Comparison of ENCODE assay signal across 14 cellular contexts in the genomic region with DNA sequence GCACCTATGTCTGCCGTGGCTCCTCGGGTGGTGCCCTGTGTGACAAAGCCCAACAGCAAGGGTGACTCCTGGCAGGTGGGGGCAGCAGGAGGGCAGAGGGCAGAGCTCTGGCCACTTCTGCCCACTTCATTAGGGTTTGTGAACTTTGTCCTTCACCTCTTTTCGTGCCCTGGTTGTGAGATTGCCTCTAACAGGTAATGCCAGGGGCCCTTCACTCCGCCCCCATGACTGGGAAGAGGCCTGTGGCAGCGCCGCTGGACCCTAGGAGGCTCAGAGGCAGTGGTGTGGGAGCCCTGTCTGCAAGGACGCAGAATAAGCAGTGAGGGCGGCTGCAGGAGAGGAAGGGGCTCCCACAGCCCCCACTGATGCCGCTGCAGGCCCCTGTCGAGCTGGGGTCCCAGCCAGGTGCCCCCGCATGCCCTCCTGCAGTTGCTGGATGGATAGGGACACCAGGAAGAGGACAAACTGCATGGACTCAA.
DNase-seq lines count a peak whose midpoint lies in the region; ATAC-seq and TF ChIP-seq lines count a peak whose summit lies in the region.
"Had no signal": no experiment of that assay in that cellular context is flagged by ENCODE, and none has a peak within 500 bp of the region (broad histone marks: within the 10 kb centered on the region; RNA-seq: fewer than 3 reads in every experiment).

No MANE protein-coding gene starts in this region.

- H3K36me3 ChIP-seq in mesenchymal stem cell (ENCODE audit: control insufficient read depth in 1 of 2, insufficient read depth in 2 of 2, low read depth in 1 of 2, low read length in 2 of 2) (peaks cover 0 to 9% of the 10 kb centered on the region in 2 experiments), sigmoid colon (peaks cover 0 to 25% (median 9%) of the 10 kb centered on the region in 4 donors), gastrocnemius medialis (peaks cover 0 to 7% of the 10 kb centered on the region in 2 donors)

- H3K27ac ChIP-seq in mesenchymal stem cell (ENCODE audit: low read length, poor library complexity, severe bottlenecking) (no peak overlapping the region), sigmoid colon (no peak overlapping the region), gastrocnemius medialis (no peak overlapping the region)

- H3K4me3 Mint-ChIP-seq in CD14-positive monocyte (no peak overlapping the region), chondrocyte (ENCODE audit: unreplicated experiment) (no peak overlapping the region)
- no peak overlapping the region for H3K4me3 Mint-ChIP-seq in activated CD4-positive, alpha-beta T cell treated with anti-CD3 and anti-CD28 coated beads, Interleukin-2, amount 10 ng/mL, durations not matched to agents 7 days and 5 days
- H3K4me3 Mint-ChIP-seq: CD8-positive, alpha-beta memory T cell; HFFc6 had no signal

- H3K23ac ChIP-seq in mesenchymal stem cell (ENCODE audit: low read length in 2 of 2) = no peak overlapping the region

- no peak overlapping the region for H2BK12ac ChIP-seq in mesenchymal stem cell (ENCODE audit: low read length in 2 of 2)

- H3K9me3 ChIP-seq in mesenchymal stem cell (ENCODE audit: control insufficient read depth, low read length) = no peaks in the 10 kb centered on the region
- H3K9me3 ChIP-seq in sigmoid colon = no peaks in the 10 kb centered on the region
- no peaks in the 10 kb centered on the region for H3K9me3 ChIP-seq in gastrocnemius medialis
- H3K9me3 ChIP-seq: Caco-2 had no signal

- H2BK15ac ChIP-seq in mesenchymal stem cell (ENCODE audit: low read depth, poor library complexity, severe bottlenecking) = no peak overlapping the region

- H3K79me1 ChIP-seq in mesenchymal stem cell (replicated peaks; ENCODE audit: low read length, poor library complexity, severe bottlenecking) = no peaks in the 10 kb centered on the region

- no peak for TF ChIP-seq EP300 in sigmoid colon (IDR thresholded peaks at IDR 0.05)

- peak overlapping the region; percentile 16 for H4K91ac ChIP-seq in mesenchymal stem cell (ENCODE audit: low read length)

- H3K27ac Mint-ChIP-seq in CD14-positive monocyte (no peak overlapping the region), chondrocyte (ENCODE audit: unreplicated experiment) (no peak overlapping the region)
- H3K27ac Mint-ChIP-seq in activated CD4-positive, alpha-beta T cell treated with anti-CD3 and anti-CD28 coated beads, Interleukin-2, amount 10 ng/mL, durations not matched to agents 7 days and 5 days = no peak overlapping the region
- H3K27ac Mint-ChIP-seq: HFFc6 had no signal

- intact Hi-C loops in CD14-positive monocyte (cut with micrococcal nuclease) (no loop called here), sigmoid colon (cut with DNase I) (no loop called here), gastrocnemius medialis (cut with DNase I; ENCODE audit: low total_unique reads) (loop anchor here (5.0 kb wide), 1 partner anchor 277 kb away; no protein-coding TSS in a partner anchor)

- H3K36me3 Mint-ChIP-seq in CD14-positive monocyte (peaks cover 4 to 27% of the 10 kb centered on the region in 2 donors), chondrocyte (ENCODE audit: low read depth) (no peaks in the 10 kb centered on the region)
- no peaks in the 10 kb centered on the region for H3K36me3 Mint-ChIP-seq in activated CD4-positive, alpha-beta T cell treated with anti-CD3 and anti-CD28 coated beads, Interleukin-2, amount 10 ng/mL, durations not matched to agents 7 days and 5 days (ENCODE audit: low read depth)

- H3K4ac ChIP-seq in mesenchymal stem cell (ENCODE audit: low read depth in 1 of 2, low read length in 2 of 2) = no peak overlapping the region

- H2BK120ac ChIP-seq in mesenchymal stem cell (ENCODE audit: low read depth, low read length) = no peak overlapping the region

- ATAC-seq in gastrocnemius medialis = no peak

- H3K4me2 ChIP-seq in mesenchymal stem cell (ENCODE audit: low read length, poor library complexity, severe bottlenecking) = no peak overlapping the region

- TF ChIP-seq CTCF in CD14-positive monocyte (IDR thresholded peaks at IDR 0.05) = no peak
- no peak for TF ChIP-seq CTCF in chondrocyte (IDR thresholded peaks at IDR 0.05)
- TF ChIP-seq CTCF in sigmoid colon (IDR thresholded peaks at IDR 0.05) = no peak
- no peak for TF ChIP-seq CTCF in gastrocnemius medialis (IDR thresholded peaks at IDR 0.05 in 4 of 5, conservative IDR thresholded peaks at IDR 0.05 in 1 of 5)

- no peak for TF ChIP-seq POLR2A in sigmoid colon (IDR thresholded peaks at IDR 0.05)
- TF ChIP-seq POLR2A in gastrocnemius medialis (IDR thresholded peaks at IDR 0.05) = no peak

- H3K4me1 Mint-ChIP-seq in CD14-positive monocyte (peaks cover 8% of the 10 kb centered on the region), chondrocyte (ENCODE audit: low read depth) (peaks cover 17% of the 10 kb centered on the region)
- peaks cover 5% of the 10 kb centered on the region for H3K4me1 Mint-ChIP-seq in activated CD4-positive, alpha-beta T cell treated with anti-CD3 and anti-CD28 coated beads, Interleukin-2, amount 10 ng/mL, durations not matched to agents 7 days and 5 days

- 94% methylated on average over 11 of the region's 11 CpGs for WGBS in mesenchymal stem cell
- 91 to 92% methylated on average over 11 of the region's 11 CpGs for WGBS in sigmoid colon, 2 donors

- CTCF ChIA-PET in activated CD4-positive, alpha-beta T cell treated with anti-CD3 and anti-CD28 coated beads, Interleukin-2, amount 10 ng/mL, durations not matched to agents 7 days and 5 days (lab: Charles Lee) = no interaction called here

- peaks cover 26% of the 10 kb centered on the region for H3K4me1 ChIP-seq in mesenchymal stem cell (ENCODE audit: control insufficient read depth, insufficient read depth, low read depth, low read length)
- peaks cover 0 to 14% (median 12%) of the 10 kb centered on the region in 4 donors for H3K4me1 ChIP-seq in sigmoid colon
- H3K4me1 ChIP-seq in gastrocnemius medialis = peaks cover 5 to 6% of the 10 kb centered on the region in 2 donors

- H3K18ac ChIP-seq in mesenchymal stem cell (ENCODE audit: low read depth in 1 of 2, low read length in 2 of 2) = no peak overlapping the region

- peaks cover 20 to 54% of the 10 kb centered on the region in 2 experiments for H3K27me3 ChIP-seq in mesenchymal stem cell (ENCODE audit: control insufficient read depth in 1 of 2, insufficient read depth in 1 of 2, low read length in 2 of 2)
- H3K27me3 ChIP-seq in sigmoid colon = peaks cover 0 to 22% (median 4%) of the 10 kb centered on the region in 3 donors
- H3K27me3 ChIP-seq in gastrocnemius medialis = no peaks in the 10 kb centered on the region

- H3K4me3 ChIP-seq in mesenchymal stem cell (ENCODE audit: insufficient read depth in 1 of 2, low read depth in 1 of 2, low read length in 2 of 2) = no peak overlapping the region
- H3K4me3 ChIP-seq in sigmoid colon = no peak overlapping the region
- no peak overlapping the region for H3K4me3 ChIP-seq in gastrocnemius medialis

- peak; percentile 29 for DNase-seq in CD14-positive monocyte (ENCODE audit: low spot score)
- peak; percentile 62 for DNase-seq in chondrocyte (ENCODE audit: low spot score)
- DNase-seq in mesenchymal stem cell = no peak
- DNase-seq in sigmoid colon = peak; percentile 52
- DNase-seq in activated CD4-positive, alpha-beta T cell treated with anti-CD3 and anti-CD28 coated beads, Interleukin-2, amount 10 ng/mL, durations not matched to agents 7 days and 5 days = no peak
- DNase-seq in gastrocnemius medialis = no peak
- DNase-seq in D341Med (ENCODE audit: low spot score) = no peak
- no peak for DNase-seq in NOMO-1 (lab: John Stamatoyannopoulos, UW; ENCODE audit: unreplicated experiment in 2 of 2)
- DNase-seq: DMS53, GF-D8, HCEC 1CT, HFFc6 had no signal

- no peak overlapping the region for H3K9ac ChIP-seq in mesenchymal stem cell (ENCODE audit: low read length)

- no peak overlapping the region for H2BK5ac ChIP-seq in mesenchymal stem cell (ENCODE audit: low read depth, low read length, poor library complexity, severe bottlenecking)

- H3K9me3 Mint-ChIP-seq in CD14-positive monocyte (peaks cover 0 to 2% (median 0%) of the 10 kb centered on the region in 7 donors), chondrocyte (ENCODE audit: low read depth) (no peaks in the 10 kb centered on the region)
- H3K9me3 Mint-ChIP-seq in activated CD4-positive, alpha-beta T cell treated with anti-CD3 and anti-CD28 coated beads, Interleukin-2, amount 10 ng/mL, durations not matched to agents 7 days and 5 days = no peaks in the 10 kb centered on the region
- H3K9me3 Mint-ChIP-seq: CD8-positive, alpha-beta memory T cell; HFFc6 had no signal

- no peak overlapping the region for H2AK5ac ChIP-seq in mesenchymal stem cell (ENCODE audit: low read length, severe bottlenecking)

- H2AFZ ChIP-seq in mesenchymal stem cell (ENCODE audit: low read depth, low read length) = no peak overlapping the region

- peaks cover 7 to 14% (median 11%) of the 10 kb centered on the region in 3 donors for H3K27me3 Mint-ChIP-seq in CD14-positive monocyte (ENCODE audit: low read depth in 3 of 3)
- no peaks in the 10 kb centered on the region for H3K27me3 Mint-ChIP-seq in chondrocyte (ENCODE audit: low read depth)
- peaks cover 15% of the 10 kb centered on the region for H3K27me3 Mint-ChIP-seq in activated CD4-positive, alpha-beta T cell treated with anti-CD3 and anti-CD28 coated beads, Interleukin-2, amount 10 ng/mL, durations not matched to agents 7 days and 5 days

- POLR2A ChIA-PET in activated CD4-positive, alpha-beta T cell treated with anti-CD3 and anti-CD28 coated beads, Interleukin-2, amount 10 ng/mL, durations not matched to agents 7 days and 5 days (lab: Charles Lee) = no interaction called here

- no peak overlapping the region for H4K8ac ChIP-seq in mesenchymal stem cell (ENCODE audit: low read length)

- no peak overlapping the region for H3K14ac ChIP-seq in mesenchymal stem cell (ENCODE audit: low read length in 2 of 2)

- in situ Hi-C loops in gastrocnemius medialis (cut with MboI; ENCODE audit: low sequenced_read_pairs in 4 of 4) = loop anchor here in 1 of 4 donors (5.0 kb wide), 1 partner anchor 52 kb away; no protein-coding TSS in a partner anchor

Comparison
In these comparisons a context has a peak if more than half of its experiments do, and no peak if none do; other contexts are left out.
1. DNase-seq: peak in CD14-positive monocyte (single experiment), chondrocyte (single experiment) and sigmoid colon (single experiment); none in mesenchymal stem cell (single experiment), activated CD4-positive, alpha-beta T cell treated with anti-CD3 and anti-CD28 coated beads, Interleukin-2, amount 10 ng/mL, durations not matched to agents 7 days and 5 days (single experiment), gastrocnemius medialis (0 of 2), D341Med (single experiment) and NOMO-1 (0 of 2).